23 cellular contexts compared by ENCODE assay signal in the genomic region with DNA sequence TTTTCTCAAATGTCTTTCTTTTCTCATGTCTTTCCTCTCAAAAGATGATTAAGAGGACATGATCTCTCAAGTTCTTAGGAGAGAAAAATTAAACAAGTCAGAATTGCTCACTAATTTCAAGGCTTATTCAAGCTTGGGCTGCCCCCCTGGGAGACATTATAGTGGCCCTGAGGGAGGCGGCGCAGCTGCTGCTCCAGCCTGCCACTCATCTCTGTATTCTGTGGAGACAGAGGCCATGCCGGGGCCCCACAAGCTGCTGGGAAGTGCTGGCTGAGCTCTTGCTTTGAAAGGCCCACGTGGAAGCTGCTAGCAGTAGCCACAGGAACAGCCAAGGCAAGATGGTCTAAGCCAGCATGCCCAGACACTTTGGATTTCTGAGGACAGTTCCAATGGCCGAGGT.
A peak's percentile ranks its signal among the peaks of the same experiment; 100 is the strongest.
DNase-seq lines count a peak whose midpoint lies in the region.
"Had no signal": no experiment of that assay in that cellular context is flagged by ENCODE, and none has a peak within 500 bp of the region (broad histone marks: within the 10 kb centered on the region; RNA-seq: fewer than 3 reads in every experiment).

No MANE protein-coding gene starts in this region.

- DNase-seq in DMS 273 (lab: John Stamatoyannopoulos, UW; ENCODE audit: unreplicated experiment) (peak; percentile 69), NCI-H1417 treated with DMSO at 0.1 percent for 48 hours (lab: John Stamatoyannopoulos, UW) (peak; percentile 11), NCI-H2227 (lab: John Stamatoyannopoulos, UW; ENCODE audit: unreplicated experiment) (peak; percentile 61), myocyte (ENCODE audit: low read depth) (peak; percentile 46), SK-N-DZ (ENCODE audit: low spot score) (no peak), SKM-1 (lab: John Stamatoyannopoulos, UW; ENCODE audit: unreplicated experiment) (no peak)
- no peak for DNase-seq in stimulated activated CD4-positive, alpha-beta T cell treated with anti-CD3 and anti-CD28 coated beads, Interleukin-2, amount 100 ng/mL, for 24 hours
- DNase-seq: activated CD4-positive, CD25-positive, alpha-beta regulatory T cell; activated CD8-positive, alpha-beta T cell treated with anti-CD3 and anti-CD28 coated beads for 36 hours; activated gamma-delta T cell; activated T-cell treated with anti-CD3 and anti-CD28 coated beads for 4 hours; body of pancreas; CD4-positive, alpha-beta T cell; DMS79 treated with DMSO at 0.1 percent for 48 hours; effector CD4-positive, alpha-beta T cell; HCEC 1CT; IMR-90; left ventricle myocardium inferior; MG63; NCI-H2029 treated with DMSO at 0.1 percent for 48 hours; stimulated activated naive B cell treated with anti-CD40 and anti-IgM and Interleukin-4, amounts not matched to agents 10 μg/mL and 1 μg/mL and 100 μg/mL, for 72 hours; T-helper 9 cell; testis had no signal

Comparison
In these comparisons a context has a peak if more than half of its experiments do, and no peak if none do; other contexts are left out.
1. DNase-seq: peak in DMS 273 (single experiment), NCI-H1417 treated with DMSO at 0.1 percent for 48 hours (single experiment), NCI-H2227 (single experiment) and myocyte (single experiment); none in SK-N-DZ (single experiment), stimulated activated CD4-positive, alpha-beta T cell treated with anti-CD3 and anti-CD28 coated beads, Interleukin-2, amount 100 ng/mL, for 24 hours (0 of 2) and SKM-1 (single experiment).